Comparison of ENCODE assay signal across 8 cellular contexts in genomic region chrX:20141281-20142220, GRCh38. TPM values are rescaled to one million over a fixed set of nuclear protein-coding genes. Genes with fewer than 3 reads are reported as not detected.
DNase-seq lines count a peak whose midpoint lies in the region; ATAC-seq, FAIRE-seq and TF ChIP-seq lines count a peak whose summit lies in the region.

Gene EIF1AX, minus strand, starts transcription at chrX:20141838. Its CDS starts 198 bp downstream, at chrX:20141640.

- H2AFZ ChIP-seq in smooth muscle cell (ENCODE audit: low read depth): peak within 1 kb of the TSS; percentile 17

- H3K27ac ChIP-seq in smooth muscle cell (ENCODE audit: low read depth): peak within 1 kb of the TSS; percentile 88

- H3K36me3 ChIP-seq in bronchial epithelial cell (ENCODE audit: control insufficient read depth, insufficient read depth, low read length) (peaks cover 2% of the 10 kb centered on the region), smooth muscle cell (ENCODE audit: low read depth) (no peaks in the 10 kb centered on the region)

- H3K9me3 ChIP-seq in smooth muscle cell (replicated peaks; ENCODE audit: low read depth): no peaks in the 10 kb centered on the region

- FAIRE-seq in bronchial epithelial cell (lab: Jason Lieb, UNC): no peak

- H3K27me3 ChIP-seq in bronchial epithelial cell (ENCODE audit: control insufficient read depth, insufficient read depth, low read length) (no peaks in the 10 kb centered on the region), smooth muscle cell (ENCODE audit: low read depth) (no peaks in the 10 kb centered on the region)

- H3K79me2 ChIP-seq in smooth muscle cell (ENCODE audit: low read depth): peaks cover 34% of the 10 kb centered on the region

- peak within 1 kb of the TSS; percentile 70 for H3K4me3 ChIP-seq in AG04449 (ENCODE audit: low read depth, low read length)
- H3K4me3 ChIP-seq in WI38 (ENCODE audit: low read depth, low read length): peak within 1 kb of the TSS; percentile 84
- peak within 1 kb of the TSS; percentile 76 for H3K4me3 ChIP-seq in bronchial epithelial cell (ENCODE audit: low read depth, low read length)
- peak within 1 kb of the TSS; percentile 83 for H3K4me3 ChIP-seq in smooth muscle cell

- no peaks in the 10 kb centered on the region for H3K4me1 ChIP-seq in smooth muscle cell (ENCODE audit: low read depth)

- DNase-seq in AG04449 (ENCODE audit: low read depth, low spot score) (peak; percentile 82), NCI-H2227 treated with DMSO at 0.1 percent for 48 hours (lab: John Stamatoyannopoulos, UW) (peak; percentile 98), bronchial epithelial cell (ENCODE audit: low read depth) (peak; percentile 90), iPS-NIHi11 (ENCODE audit: low spot score) (peak; percentile 82), smooth muscle cell (lab: John Stamatoyannopoulos, UW; ENCODE audit: unreplicated experiment) (peak; percentile 60)

- H3F3A ChIP-seq in smooth muscle cell (ENCODE audit: low read depth): no peaks in the 10 kb centered on the region

- TF ChIP-seq CTCF in AG04449 (IDR thresholded peaks at IDR 0.05; ENCODE audit: insufficient read depth, low read length, missing control alignments) (no peak), WI38 (IDR thresholded peaks at IDR 0.05; ENCODE audit: low read depth, low read length) (no peak), bronchial epithelial cell (IDR thresholded peaks at IDR 0.05; ENCODE audit: insufficient read depth, low read length, severe bottlenecking) (no peak), smooth muscle cell (IDR thresholded peaks at IDR 0.05; ENCODE audit: borderline replicate concordance, insufficient read depth, poor library complexity, severe bottlenecking) (no peak)

- CTCF ChIA-PET in AG04449 (lab: Yijun Ruan, JAX): interaction anchor here (1.3 to 1.4 kb wide), 2 partner anchors 10 kb away, joined by 3 read pairs; no protein-coding TSS in a partner anchor

- 26% methylated on average over 66 of the region's 82 CpGs for WGBS in smooth muscle cell (ENCODE audit: low lambda C conversion rate)

- peak; percentile 99 for ATAC-seq in GM18907 (IDR thresholded peaks at IDR 0.05; ENCODE audit: unreplicated experiment)
- peak; percentile 98 for ATAC-seq in HG03159 (IDR thresholded peaks at IDR 0.05; ENCODE audit: unreplicated experiment)

- H4K20me1 ChIP-seq in smooth muscle cell (ENCODE audit: low read depth): peaks cover 31% of the 10 kb centered on the region

- POLR2A ChIA-PET in AG04449 (lab: Yijun Ruan, JAX): interaction anchor here (0.9 kb wide), 1 partner anchor 10 kb away, joined by 4 read pairs; no protein-coding TSS in a partner anchor

- peak within 1 kb of the TSS; percentile 82 for H3K4me2 ChIP-seq in smooth muscle cell

- peak within 1 kb of the TSS; percentile 93 for H3K9ac ChIP-seq in smooth muscle cell (ENCODE audit: low read depth)

RNA-seq across cellular contexts. Expression of gene EIF1AX, which starts in this region (rescaled TPM):
- total RNA-seq in bronchial epithelial cell: 29.2 and 55.0 TPM in 2 replicates
- total RNA-seq in smooth muscle cell: 40.3 and 48.2 TPM in 2 replicates
- 37.2 and 40.7 TPM in 2 replicates for polyA plus RNA-seq in smooth muscle cell

Comparison
In these comparisons a context has a peak if more than half of its experiments do, and no peak if none do; other contexts are left out.
1. Peak in every context shown above with its lines: DNase-seq, ATAC-seq, H3K4me3 ChIP-seq and H3K27ac ChIP-seq.